In genomic region chrX:115650449-115650848, GRCh38 we compare ENCODE assay signal across 1 cellular context.
TF ChIP-seq lines count a peak whose summit lies in the region.

No MANE protein-coding gene starts in this region.

TF ChIP-seq in H1, 55 proteins besides CTCF, POLR2A, EP300 and RAD21:
- no peak for TF ChIP-seq SIN3A (conservative IDR thresholded peaks at IDR 0.05 in 1 of 2, IDR thresholded peaks at IDR 0.05 in 1 of 2; ENCODE audit: low read depth in 1 of 2, low read length in 2 of 2)
- TF ChIP-seq CEBPB (IDR thresholded peaks at IDR 0.05; ENCODE audit: low read depth, low read length) = 0 out of 2 replicates have a peak, but pooled peaks have one; percentile 49
- TF ChIP-seq RNF2 (IDR thresholded peaks at IDR 0.05; ENCODE audit: borderline replicate concordance, low read depth, low read length, missing control alignments, poor library complexity, severe bottlenecking) = no peak
- TF ChIP-seq, protein P1, sequence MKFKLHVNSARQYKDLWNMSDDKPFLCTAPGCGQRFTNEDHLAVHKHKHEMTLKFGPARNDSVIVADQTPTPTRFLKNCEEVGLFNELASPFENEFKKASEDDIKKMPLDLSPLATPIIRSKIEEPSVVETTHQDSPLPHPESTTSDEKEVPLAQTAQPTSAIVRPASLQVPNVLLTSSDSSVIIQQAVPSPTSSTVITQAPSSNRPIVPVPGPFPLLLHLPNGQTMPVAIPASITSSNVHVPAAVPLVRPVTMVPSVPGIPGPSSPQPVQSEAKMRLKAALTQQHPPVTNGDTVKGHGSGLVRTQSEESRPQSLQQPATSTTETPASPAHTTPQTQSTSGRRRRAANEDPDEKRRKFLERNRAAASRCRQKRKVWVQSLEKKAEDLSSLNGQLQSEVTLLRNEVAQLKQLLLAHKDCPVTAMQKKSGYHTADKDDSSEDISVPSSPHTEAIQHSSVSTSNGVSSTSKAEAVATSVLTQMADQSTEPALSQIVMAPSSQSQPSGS (IDR thresholded peaks at IDR 0.05; ENCODE audit: low read length) = 0 out of 2 replicates have a peak, but pooled peaks have one; percentile 61
- peak; percentile 40 for TF ChIP-seq CHD7 (IDR thresholded peaks at IDR 0.05; ENCODE audit: insufficient replicate concordance, low read length)
- TF ChIP-seq JUND (IDR thresholded peaks at IDR 0.05; ENCODE audit: low read length) = peak; percentile 67
- TF ChIP-seq EZH2 (IDR thresholded peaks at IDR 0.05; ENCODE audit: low read depth, low read length, severe bottlenecking) = no peak
- TF ChIP-seq JUN (IDR thresholded peaks at IDR 0.05; ENCODE audit: low read depth, low read length) = peak; percentile 66; the same call in 1 of the 2 replicates
- TF ChIP-seq MAFK (IDR thresholded peaks at IDR 0.05; ENCODE audit: low read depth, low read length) = no peak
